In genomic region chr15:99703603-99704443, GRCh38 we compare ENCODE assay signal across 1 cellular context.
TF ChIP-seq lines count a peak whose summit lies in the region.

No MANE protein-coding gene starts in this region.

TF ChIP-seq in GM12878, 131 proteins besides CTCF, POLR2A, EP300 and RAD21 (continued from another document):
- no peak for TF ChIP-seq CEBPZ (IDR thresholded peaks at IDR 0.05; ENCODE audit: low read depth, low read length)
- no peak for TF ChIP-seq ZNF384 (IDR thresholded peaks at IDR 0.05; ENCODE audit: borderline replicate concordance, low read depth, low read length)
- TF ChIP-seq ZBTB11 (CRISPR knock-in tag; IDR thresholded peaks at IDR 0.05): no peak
- TF ChIP-seq MLLT1 (IDR thresholded peaks at IDR 0.05): no peak
- TF ChIP-seq CEBPB (IDR thresholded peaks at IDR 0.05; ENCODE audit: borderline replicate concordance in 1 of 2, low read depth in 2 of 2, low read length in 2 of 2): peak in 1 of 2 experiments; percentile 59; a peak in 1 of 4 replicates
- TF ChIP-seq ZNF622 (IDR thresholded peaks at IDR 0.05): no peak
- no peak for TF ChIP-seq ZNF592 (IDR thresholded peaks at IDR 0.05)
- no peak for TF ChIP-seq POLR2AphosphoS2 (IDR thresholded peaks at IDR 0.05; ENCODE audit: low read depth, low read length)
- TF ChIP-seq YBX1 (IDR thresholded peaks at IDR 0.05): no peak
- TF ChIP-seq USF1 (IDR thresholded peaks at IDR 0.05; ENCODE audit: borderline replicate concordance, extremely low read length, insufficient read depth, low read depth, low read length): no peak
- no peak for TF ChIP-seq EGR1 (IDR thresholded peaks at IDR 0.05; ENCODE audit: borderline replicate concordance in 1 of 2, low read depth in 2 of 2, low read length in 2 of 2)
- TF ChIP-seq ZNF687 (IDR thresholded peaks at IDR 0.05): no peak
- TF ChIP-seq ZBTB40 (IDR thresholded peaks at IDR 0.05; ENCODE audit: borderline replicate concordance): no peak
- TF ChIP-seq NR2C1 (IDR thresholded peaks at IDR 0.05): no peak
- no peak for TF ChIP-seq POU2F2 (IDR thresholded peaks at IDR 0.05; ENCODE audit: borderline replicate concordance, low read depth, low read length)
- no peak for TF ChIP-seq EZH2 (IDR thresholded peaks at IDR 0.05; ENCODE audit: borderline replicate concordance, control insufficient read depth, low read depth, low read length)
- TF ChIP-seq GATAD2B (conservative IDR thresholded peaks at IDR 0.05; ENCODE audit: low read depth): no peak
- no peak for TF ChIP-seq MAX (IDR thresholded peaks at IDR 0.05; ENCODE audit: low read depth, low read length)
- no peak for TF ChIP-seq JUND (IDR thresholded peaks at IDR 0.05; ENCODE audit: low read depth, low read length)
- TF ChIP-seq PAX8 (IDR thresholded peaks at IDR 0.05): no peak
- TF ChIP-seq CREB1 (IDR thresholded peaks at IDR 0.05; ENCODE audit: low read depth): peak; percentile 71
